ENCODE assay signal across 12 cellular contexts in the genomic region with DNA sequence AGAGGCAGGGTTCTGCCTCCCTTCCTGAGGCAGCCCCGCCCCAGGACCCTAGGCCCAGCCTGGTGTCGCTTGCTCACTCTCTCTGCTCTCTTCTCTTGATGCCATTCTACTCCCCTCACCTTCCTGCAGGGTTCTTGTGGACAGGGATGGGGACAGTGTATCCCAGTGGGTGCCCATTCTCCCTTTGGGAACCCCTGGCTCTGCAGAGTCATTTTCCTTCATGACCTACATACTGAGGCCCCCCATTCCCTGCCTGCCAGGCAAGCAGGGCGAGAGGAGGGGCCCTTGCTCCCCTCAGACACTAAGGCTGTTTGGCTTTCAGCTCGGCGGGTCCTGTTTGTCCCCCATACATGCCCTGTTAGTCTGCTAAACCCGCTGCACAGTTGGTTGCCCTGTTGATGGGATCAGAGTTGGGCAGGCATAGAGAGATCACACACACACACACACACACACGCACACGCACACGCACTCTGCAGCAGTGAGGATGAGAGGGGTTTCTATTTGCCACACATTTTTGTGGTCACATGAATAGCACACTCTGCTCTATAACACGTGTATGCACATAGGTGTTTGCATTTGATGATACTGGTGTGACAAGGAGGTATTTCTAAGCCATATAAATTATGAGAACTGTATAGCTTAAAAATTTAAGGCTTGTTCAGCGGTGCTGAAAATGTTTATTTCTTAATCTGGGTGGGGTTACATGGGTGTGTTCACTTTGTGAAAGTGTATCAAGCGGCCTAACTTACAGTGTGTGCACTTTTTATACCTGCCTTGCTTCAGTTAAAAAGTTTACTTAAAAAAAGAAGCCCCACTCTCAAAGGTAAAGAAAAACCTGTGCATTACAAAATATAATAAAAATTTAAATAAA. TPM values are rescaled to one million over a fixed set of nuclear protein-coding genes. Genes with fewer than 3 reads are reported as not detected.
DNase-seq lines count a peak whose midpoint lies in the region; ATAC-seq and TF ChIP-seq lines count a peak whose summit lies in the region.
"Had no signal": no experiment of that assay in that cellular context is flagged by ENCODE, and none has a peak within 500 bp of the region (broad histone marks: within the 10 kb centered on the region; RNA-seq: fewer than 3 reads in every experiment).

No MANE protein-coding gene starts in this region.

- no peak overlapping the region for H3K27ac ChIP-seq in HEK293 (ENCODE audit: extremely low read depth, low read depth, low read length)
- peak overlapping the region; percentile 88 for H3K27ac ChIP-seq in angular gyrus (ENCODE audit: low read depth, low read length)
- H3K27ac ChIP-seq in left lung, result peak overlapping the region; percentile 77 to 94
- peak overlapping the region; percentile 98 to 99 for H3K27ac ChIP-seq in thoracic aorta

- POLR2A ChIA-PET in HEK293 (lab: Yijun Ruan, JAX), result no interaction called here

- H3K9me3 ChIP-seq in HEK293 (ENCODE audit: control insufficient read depth, insufficient read depth, low read depth, low read length) (no peaks in the 10 kb centered on the region), left lung (no peaks in the 10 kb centered on the region), thoracic aorta (no peaks in the 10 kb centered on the region)

- H3K4me3 ChIP-seq in HEK293 (ENCODE audit: low read depth, low read length) (no peak overlapping the region), left lung (no peak overlapping the region), thoracic aorta (peak overlapping the region; percentile 81)

- H3K27me3 ChIP-seq in left lung, result peaks cover 0 to 49% of the 10 kb centered on the region in 2 donors
- H3K27me3 ChIP-seq in thoracic aorta (replicated peaks; ENCODE audit: insufficient read depth), result no peaks in the 10 kb centered on the region

- intact Hi-C loops in left lung (cut with DNase I), result no loop called here

- CTCF ChIA-PET in HEK293 (lab: Yijun Ruan, JAX), result interaction anchor here (0.6 to 6.6 kb wide), 7 partner anchors 10 to 416 kb away, joined by 3 to 40 read pairs (median 9); no protein-coding TSS in a partner anchor

- TF ChIP-seq CTCF in HEK293 (tag by site-specific recombination; IDR thresholded peaks at IDR 0.05) (no peak), left lung (IDR thresholded peaks at IDR 0.05) (no peak), thoracic aorta (IDR thresholded peaks at IDR 0.05) (no peak)

- H3K36me3 ChIP-seq in HEK293 (ENCODE audit: control insufficient read depth in 2 of 2, insufficient read depth in 1 of 2, low read length in 2 of 2) (no peaks in the 10 kb centered on the region), left lung (no peaks in the 10 kb centered on the region), thoracic aorta (no peaks in the 10 kb centered on the region)

- peak; percentile 18 for ATAC-seq in left lung
- ATAC-seq in thoracic aorta (ENCODE audit: insufficient number of reproducible peaks, low FRiP score, low read depth), result no peak
- ATAC-seq in GM21423 (IDR thresholded peaks at IDR 0.05; ENCODE audit: unreplicated experiment), result no peak

- peaks cover 9% of the 10 kb centered on the region for H3K4me1 ChIP-seq in HEK293 (ENCODE audit: control insufficient read depth, insufficient read depth, low read length)
- peaks cover 68 to 91% of the 10 kb centered on the region in 2 donors for H3K4me1 ChIP-seq in left lung
- peaks cover 63 to 95% of the 10 kb centered on the region in 2 donors for H3K4me1 ChIP-seq in thoracic aorta (ENCODE audit: control insufficient read depth in 1 of 2, low read depth in 2 of 2)

- DNase-seq in left lung (peak in 1 of 2 donors; percentile 33), thoracic aorta (ENCODE audit: low spot score) (no peak), T-helper 1 cell (no peak), NCI-H510A (lab: John Stamatoyannopoulos, UW) (no peak)
- DNase-seq: activated T-cell treated with anti-CD3 and anti-CD28 coated beads, Interleukin-2, amount 50 U/mL, for 1 hour; GDM1; immature natural killer cell; NCI-H345; T-helper 2 cell had no signal

TF ChIP-seq in HEK293, 187 proteins besides CTCF, POLR2A, EP300 and RAD21 (continues in another document):
- TF ChIP-seq ZNF404 (tag by site-specific recombination; IDR thresholded peaks at IDR 0.05) (no peak), FEZF1 (tag by site-specific recombination; IDR thresholded peaks at IDR 0.05) (no peak), ZNF48 (tag by site-specific recombination; IDR thresholded peaks at IDR 0.05) (no peak), ZNF112 (tag by site-specific recombination; IDR thresholded peaks at IDR 0.05) (no peak), SETDB1 (IDR thresholded peaks at IDR 0.05; ENCODE audit: insufficient read length, low read length) (no peak), ZNF654 (tag by site-specific recombination; IDR thresholded peaks at IDR 0.05; ENCODE audit: low read depth) (no peak), KLF1 (tag by site-specific recombination; IDR thresholded peaks at IDR 0.05) (peak; percentile 75), SCRT1 (tag by site-specific recombination; IDR thresholded peaks at IDR 0.05; ENCODE audit: borderline replicate concordance) (peak; percentile 66; the same call in 1 of the 2 replicates), ZNF366 (tag by site-specific recombination; conservative IDR thresholded peaks at IDR 0.05) (peak; percentile 56), SCRT2 (tag by site-specific recombination; IDR thresholded peaks at IDR 0.05) (peak; percentile 49; the same call in 1 of the 2 replicates), SP7 (tag by site-specific recombination; IDR thresholded peaks at IDR 0.05) (peak; percentile 42; the same call in 1 of the 2 replicates), ZBTB20 (tag by site-specific recombination; IDR thresholded peaks at IDR 0.05) (peak; percentile 27; the same call in 1 of the 2 replicates), ZBTB21 (tag by site-specific recombination; IDR thresholded peaks at IDR 0.05) (no peak), OVOL3 (tag by site-specific recombination; IDR thresholded peaks at IDR 0.05) (no peak)
- TF ChIP-seq, protein P1, sequence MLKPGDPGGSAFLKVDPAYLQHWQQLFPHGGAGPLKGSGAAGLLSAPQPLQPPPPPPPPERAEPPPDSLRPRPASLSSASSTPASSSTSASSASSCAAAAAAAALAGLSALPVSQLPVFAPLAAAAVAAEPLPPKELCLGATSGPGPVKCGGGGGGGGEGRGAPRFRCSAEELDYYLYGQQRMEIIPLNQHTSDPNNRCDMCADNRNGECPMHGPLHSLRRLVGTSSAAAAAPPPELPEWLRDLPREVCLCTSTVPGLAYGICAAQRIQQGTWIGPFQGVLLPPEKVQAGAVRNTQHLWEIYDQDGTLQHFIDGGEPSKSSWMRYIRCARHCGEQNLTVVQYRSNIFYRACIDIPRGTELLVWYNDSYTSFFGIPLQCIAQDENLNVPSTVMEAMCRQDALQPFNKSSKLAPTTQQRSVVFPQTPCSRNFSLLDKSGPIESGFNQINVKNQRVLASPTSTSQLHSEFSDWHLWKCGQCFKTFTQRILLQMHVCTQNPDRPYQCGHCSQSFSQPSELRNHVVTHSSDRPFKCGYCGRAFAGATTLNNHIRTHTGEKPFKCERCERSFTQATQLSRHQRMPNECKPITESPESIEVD (tag by site-specific recombination; IDR thresholded peaks at IDR 0.05), result no peak
- TF ChIP-seq, protein P2, sequence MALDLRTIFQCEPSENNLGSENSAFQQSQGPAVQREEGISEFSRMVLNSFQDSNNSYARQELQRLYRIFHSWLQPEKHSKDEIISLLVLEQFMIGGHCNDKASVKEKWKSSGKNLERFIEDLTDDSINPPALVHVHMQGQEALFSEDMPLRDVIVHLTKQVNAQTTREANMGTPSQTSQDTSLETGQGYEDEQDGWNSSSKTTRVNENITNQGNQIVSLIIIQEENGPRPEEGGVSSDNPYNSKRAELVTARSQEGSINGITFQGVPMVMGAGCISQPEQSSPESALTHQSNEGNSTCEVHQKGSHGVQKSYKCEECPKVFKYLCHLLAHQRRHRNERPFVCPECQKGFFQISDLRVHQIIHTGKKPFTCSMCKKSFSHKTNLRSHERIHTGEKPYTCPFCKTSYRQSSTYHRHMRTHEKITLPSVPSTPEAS (tag by site-specific recombination; IDR thresholded peaks at IDR 0.05), result peak; percentile 77
- TF ChIP-seq, protein P3, sequence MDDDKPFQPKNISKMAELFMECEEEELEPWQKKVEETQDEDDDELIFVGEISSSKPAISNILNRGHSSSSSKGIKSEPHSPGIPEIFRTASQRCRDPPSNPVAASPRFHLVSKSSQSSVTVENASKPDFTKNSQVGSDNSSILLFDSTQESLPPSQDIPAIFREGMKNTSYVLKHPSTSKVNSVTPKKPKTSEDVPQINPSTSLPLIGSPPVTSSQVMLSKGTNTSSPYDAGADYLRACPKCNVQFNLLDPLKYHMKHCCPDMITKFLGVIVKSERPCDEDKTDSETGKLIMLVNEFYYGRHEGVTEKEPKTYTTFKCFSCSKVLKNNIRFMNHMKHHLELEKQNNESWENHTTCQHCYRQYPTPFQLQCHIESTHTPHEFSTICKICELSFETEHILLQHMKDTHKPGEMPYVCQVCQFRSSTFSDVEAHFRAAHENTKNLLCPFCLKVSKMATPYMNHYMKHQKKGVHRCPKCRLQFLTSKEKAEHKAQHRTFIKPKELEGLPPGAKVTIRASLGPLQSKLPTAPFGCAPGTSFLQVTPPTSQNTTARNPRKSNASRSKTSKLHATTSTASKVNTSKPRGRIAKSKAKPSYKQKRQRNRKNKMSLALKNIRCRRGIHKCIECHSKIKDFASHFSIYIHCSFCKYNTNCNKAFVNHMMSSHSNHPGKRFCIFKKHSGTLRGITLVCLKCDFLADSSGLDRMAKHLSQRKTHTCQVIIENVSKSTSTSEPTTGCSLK (tag by site-specific recombination; IDR thresholded peaks at IDR 0.05), result no peak
- TF ChIP-seq, protein P4, sequence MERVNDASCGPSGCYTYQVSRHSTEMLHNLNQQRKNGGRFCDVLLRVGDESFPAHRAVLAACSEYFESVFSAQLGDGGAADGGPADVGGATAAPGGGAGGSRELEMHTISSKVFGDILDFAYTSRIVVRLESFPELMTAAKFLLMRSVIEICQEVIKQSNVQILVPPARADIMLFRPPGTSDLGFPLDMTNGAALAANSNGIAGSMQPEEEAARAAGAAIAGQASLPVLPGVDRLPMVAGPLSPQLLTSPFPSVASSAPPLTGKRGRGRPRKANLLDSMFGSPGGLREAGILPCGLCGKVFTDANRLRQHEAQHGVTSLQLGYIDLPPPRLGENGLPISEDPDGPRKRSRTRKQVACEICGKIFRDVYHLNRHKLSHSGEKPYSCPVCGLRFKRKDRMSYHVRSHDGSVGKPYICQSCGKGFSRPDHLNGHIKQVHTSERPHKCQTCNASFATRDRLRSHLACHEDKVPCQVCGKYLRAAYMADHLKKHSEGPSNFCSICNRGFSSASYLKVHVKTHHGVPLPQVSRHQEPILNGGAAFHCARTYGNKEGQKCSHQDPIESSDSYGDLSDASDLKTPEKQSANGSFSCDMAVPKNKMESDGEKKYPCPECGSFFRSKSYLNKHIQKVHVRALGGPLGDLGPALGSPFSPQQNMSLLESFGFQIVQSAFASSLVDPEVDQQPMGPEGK (tag by site-specific recombination; IDR thresholded peaks at IDR 0.05), result peak; percentile 35; the same call in 1 of the 2 replicates

RNA-seq across cellular contexts. Expression of a gene that starts 20.3 kb away (rescaled TPM):
- total RNA-seq in left lung (100 to 1,000 TPM; 166 to 237 TPM), thoracic aorta (100 to 1,000 TPM; 126 to 145 TPM)

RNA-seq across cellular contexts. Expression of a gene that starts 46.2 kb away (rescaled TPM):
- total RNA-seq in left lung (under 1 TPM in 1 of 2 donors, not detected in 1; 0.13 TPM), thoracic aorta (not detected)

RNA-seq across cellular contexts. Expression of a gene that starts 58.6 kb away (rescaled TPM):
- total RNA-seq in left lung (10 to 100 TPM; 14.7 to 20.5 TPM), thoracic aorta (10 to 100 TPM; 30.2 to 42.8 TPM)
